Comparison of ENCODE assay signal across 23 cellular contexts in genomic region chr2:18284331-18284730, GRCh38.
"Had no signal": no experiment of that assay in that cellular context is flagged by ENCODE, and none has a peak within 500 bp of the region (broad histone marks: within the 10 kb centered on the region; RNA-seq: fewer than 3 reads in every experiment).

No MANE protein-coding gene starts in this region.

- H3K4me1 Mint-ChIP-seq: memory B cell, WTC11 had no signal

- H3K27ac Mint-ChIP-seq: activated naive CD8-positive, alpha-beta T cell; activated T-helper 2 cell treated with anti-CD3 and anti-CD28 coated beads, Interferon-gamma antibody, Interleukin-2, Interleukin-4, amounts not matched to agents 10 μg/mL and 5 μg/mL and 100 μg/mL, durations not matched to agents 14 hours and 24 hours and 36 hours; dendritic cell treated with granulocyte-macrophage colony-stimulating factor and Interleukin-4, amounts not matched to agents 40 ng/mL and 50 ng/mL, for 4 days; memory B cell; natural killer cell treated with Interleukin-12 subunit alpha and Interleukin-12 subunit beta and Interleukin-15 and Interleukin-18, amount 100 ng/mL, for 72 hours; progenitor cell of endocrine pancreas; WTC11 had no signal

- H3K4me3 ChIP-seq: esophagus squamous epithelium, spleen, upper lobe of left lung had no signal

- H3K4me3 Mint-ChIP-seq: activated naive CD8-positive, alpha-beta T cell; activated T-cell treated with anti-CD3 and anti-CD28 coated beads, Interleukin-2, amount 50 U/mL, for 4 hours; dendritic cell treated with granulocyte-macrophage colony-stimulating factor and Interleukin-4, amounts not matched to agents 40 ng/mL and 50 ng/mL, for 4 days; memory B cell; natural killer cell treated with Interleukin-12 subunit alpha and Interleukin-12 subunit beta and Interleukin-15 and Interleukin-18, amount 100 ng/mL, for 72 hours; WTC11 had no signal

- H3K27ac ChIP-seq: esophagus squamous epithelium, spleen, upper lobe of left lung had no signal

- H3K36me3 ChIP-seq: esophagus squamous epithelium, spleen, upper lobe of left lung had no signal

- DNase-seq: activated CD4-positive, alpha-beta T cell treated with anti-CD3 and anti-CD28 coated beads, Interleukin-2, amount 50 U/mL, for 4 hours; activated CD8-positive, alpha-beta memory T cell treated with anti-CD3 and anti-CD28 coated beads, Interleukin-2, amount 50 U/mL, for 48 hours; activated naive CD4-positive, alpha-beta T cell; activated T-cell treated with anti-CD3 and anti-CD28 coated beads, Interleukin-2, amount 50 U/mL, for 4 hours; amygdala; effector CD8-positive, alpha-beta T cell; esophagus squamous epithelium; glutamatergic neuron; hippocampal formation; retina; spleen; stimulated activated CD4-positive, alpha-beta T cell treated with anti-CD3 and anti-CD28 coated beads, Interleukin-4, amount 100 ng/mL, for 24 hours; stimulated activated naive CD8-positive, alpha-beta T cell treated with anti-CD3 and anti-CD28 coated beads, Interleukin-15, Interleukin-2, amounts not matched to agents 100 U/mL and 50 U/mL, for 24 hours; T-helper 9 cell; upper lobe of left lung had no signal

- H3K27me3 ChIP-seq: esophagus squamous epithelium, spleen, upper lobe of left lung had no signal

- H3K9me3 Mint-ChIP-seq: activated T-cell treated with anti-CD3 and anti-CD28 coated beads, Interleukin-2, amount 50 U/mL, for 4 hours; activated T-helper 2 cell treated with anti-CD3 and anti-CD28 coated beads, Interferon-gamma antibody, Interleukin-2, Interleukin-4, amounts not matched to agents 10 μg/mL and 5 μg/mL and 100 μg/mL, durations not matched to agents 14 hours and 24 hours and 36 hours; memory B cell had no signal

- H3K9me3 ChIP-seq: upper lobe of left lung had no signal

- H3K36me3 Mint-ChIP-seq: activated naive CD8-positive, alpha-beta T cell; memory B cell; natural killer cell treated with Interleukin-12 subunit alpha and Interleukin-12 subunit beta and Interleukin-15 and Interleukin-18, amount 100 ng/mL, for 72 hours; WTC11 had no signal

- FAIRE-seq: frontal cortex had no signal

- H3K4me1 ChIP-seq: esophagus squamous epithelium, spleen, upper lobe of left lung had no signal

- H3K27me3 Mint-ChIP-seq: activated naive CD8-positive, alpha-beta T cell; dendritic cell treated with granulocyte-macrophage colony-stimulating factor and Interleukin-4, amounts not matched to agents 40 ng/mL and 50 ng/mL, for 4 days; natural killer cell treated with Interleukin-12 subunit alpha and Interleukin-12 subunit beta and Interleukin-15 and Interleukin-18, amount 100 ng/mL, for 72 hours; progenitor cell of endocrine pancreas had no signal
